ENCODE assay signal across 6 cellular contexts in the genomic region with DNA sequence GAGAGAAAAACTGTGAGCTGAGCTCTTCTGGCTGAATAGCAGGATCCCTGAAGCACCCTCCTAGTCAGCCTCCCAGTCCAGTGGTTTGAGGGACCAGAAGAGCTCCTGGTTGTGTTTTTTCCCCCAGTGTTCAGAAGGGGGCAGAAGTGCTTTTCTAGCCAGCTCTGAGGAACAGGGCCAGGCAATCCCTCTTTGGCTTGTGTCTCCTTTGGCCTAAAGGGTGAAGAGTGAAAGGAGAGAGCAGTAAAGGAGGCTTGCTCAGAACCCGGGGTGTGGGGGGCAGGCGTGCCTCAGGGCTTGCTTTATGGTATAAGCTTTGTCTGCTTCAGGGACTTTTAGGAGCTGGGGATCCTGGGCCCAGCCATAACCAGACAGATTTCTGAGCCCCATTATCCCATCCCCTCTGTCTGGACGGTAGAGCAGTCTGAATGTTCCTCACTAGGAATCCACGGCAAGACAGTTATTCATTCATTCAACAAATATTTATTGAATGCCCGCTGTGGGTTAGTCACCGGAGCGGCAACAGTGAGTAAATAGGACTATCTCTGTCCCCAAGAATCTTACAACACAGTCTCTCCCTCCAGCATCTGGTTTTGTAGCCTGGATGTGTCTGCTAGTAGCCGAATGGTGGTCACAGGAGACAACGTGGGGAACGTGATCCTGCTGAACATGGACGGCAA.
DNase-seq lines count a peak whose midpoint lies in the region; ATAC-seq lines count a peak whose summit lies in the region.

No MANE protein-coding gene starts in this region.

- H3K27me3 ChIP-seq in effector memory CD4-positive, alpha-beta T cell (replicated peaks; ENCODE audit: control insufficient read depth, insufficient read depth, low read length, poor library complexity, severe bottlenecking), result no peaks in the 10 kb centered on the region

- H3K27ac ChIP-seq in effector memory CD4-positive, alpha-beta T cell (ENCODE audit: insufficient read depth, low read length, poor library complexity, severe bottlenecking), result peak overlapping the region; percentile 80

- peak; percentile 47 for ATAC-seq in stimulated activated effector memory CD8-positive, alpha-beta T cell treated with anti-CD3 and anti-CD28 coated beads, Interleukin-12 subunit alpha, Interleukin-12 subunit beta, amount 100 ng/mL, for 72 hours
- ATAC-seq in HG03108 (IDR thresholded peaks at IDR 0.05; ENCODE audit: unreplicated experiment) (no peak), HG02970 (IDR thresholded peaks at IDR 0.05; ENCODE audit: low FRiP score, unreplicated experiment) (no peak)

- no peaks in the 10 kb centered on the region for H3K9me3 ChIP-seq in effector memory CD4-positive, alpha-beta T cell (ENCODE audit: control insufficient read depth, low read length)

- no peaks in the 10 kb centered on the region for H3K9me3 Mint-ChIP-seq in stimulated activated effector memory CD8-positive, alpha-beta T cell treated with anti-CD3 and anti-CD28 coated beads, Interleukin-12 subunit alpha, Interleukin-12 subunit beta, amount 100 ng/mL, for 72 hours

- H3K4me1 ChIP-seq in effector memory CD4-positive, alpha-beta T cell (ENCODE audit: control insufficient read depth, insufficient read depth, low read length, poor library complexity, severe bottlenecking), result peaks cover 15% of the 10 kb centered on the region

- no peak overlapping the region for H3K4me3 ChIP-seq in effector memory CD4-positive, alpha-beta T cell (ENCODE audit: insufficient read depth, low read depth, low read length, poor library complexity, severe bottlenecking)

- H3K4me3 Mint-ChIP-seq in stimulated activated effector memory CD8-positive, alpha-beta T cell treated with anti-CD3 and anti-CD28 coated beads, Interleukin-12 subunit alpha, Interleukin-12 subunit beta, amount 100 ng/mL, for 72 hours, result no peak overlapping the region

- peak overlapping the region; percentile 76 for H3K27ac Mint-ChIP-seq in stimulated activated effector memory CD8-positive, alpha-beta T cell treated with anti-CD3 and anti-CD28 coated beads, Interleukin-12 subunit alpha, Interleukin-12 subunit beta, amount 100 ng/mL, for 72 hours

- DNase-seq in AG20443 (ENCODE audit: low spot score), result peak; percentile 75
- peak; percentile 4 for DNase-seq in NCI-H1092 (lab: John Stamatoyannopoulos, UW)
- DNase-seq in effector memory CD4-positive, alpha-beta T cell, result no peak
- no peak for DNase-seq in stimulated activated effector memory CD8-positive, alpha-beta T cell treated with anti-CD3 and anti-CD28 coated beads, Interleukin-12 subunit alpha, Interleukin-12 subunit beta, amount 100 ng/mL, for 72 hours (ENCODE audit: low spot score in 2 of 2)

- H3K36me3 Mint-ChIP-seq in stimulated activated effector memory CD8-positive, alpha-beta T cell treated with anti-CD3 and anti-CD28 coated beads, Interleukin-12 subunit alpha, Interleukin-12 subunit beta, amount 100 ng/mL, for 72 hours, result peaks cover 100% of the 10 kb centered on the region

- peaks cover 34% of the 10 kb centered on the region for H3K4me1 Mint-ChIP-seq in stimulated activated effector memory CD8-positive, alpha-beta T cell treated with anti-CD3 and anti-CD28 coated beads, Interleukin-12 subunit alpha, Interleukin-12 subunit beta, amount 100 ng/mL, for 72 hours

- peaks cover 24% of the 10 kb centered on the region for H3K36me3 ChIP-seq in effector memory CD4-positive, alpha-beta T cell (ENCODE audit: control insufficient read depth, insufficient read depth, low read length)

Comparison
In these comparisons a context has a peak if more than half of its experiments do, and no peak if none do; other contexts are left out.
1. DNase-seq: peak in AG20443 (single experiment) and NCI-H1092 (single experiment); none in effector memory CD4-positive, alpha-beta T cell (0 of 3) and stimulated activated effector memory CD8-positive, alpha-beta T cell treated with anti-CD3 and anti-CD28 coated beads, Interleukin-12 subunit alpha, Interleukin-12 subunit beta, amount 100 ng/mL, for 72 hours (0 of 2).